8 cellular contexts compared by ENCODE assay signal in genomic region chr5:43007246-43007910, GRCh38. TPM values are rescaled to one million over a fixed set of nuclear protein-coding genes. Genes with fewer than 3 reads are reported as not detected.
DNase-seq lines count a peak whose midpoint lies in the region; ATAC-seq, FAIRE-seq and TF ChIP-seq lines count a peak whose summit lies in the region.

No MANE protein-coding gene starts in this region.

- FAIRE-seq in endothelial cell of umbilical vein (lab: Jason Lieb, UNC): peak; percentile 81

- dilution Hi-C loops in endothelial cell of umbilical vein (cut with MboI; ENCODE audit: extremely low pct_ligation_motif_present, low sequenced_read_pairs): no loop called here

- H3K9ac ChIP-seq in endothelial cell of umbilical vein (replicated peaks; ENCODE audit: extremely low read depth, insufficient read depth, low read length): peak overlapping the region; percentile 89

- TSS peak; percentile 55 for BruUV-seq in endothelial cell of umbilical vein (replicated peaks; lab: Mats Ljungman, UMichigan)

- CTCF ChIA-PET in activated CD8-positive, alpha-beta memory T cell treated with anti-CD3 and anti-CD28 coated beads, Interleukin-2, amount 10 ng/mL, durations not matched to agents 7 days and 5 days (lab: Charles Lee): interaction anchor here (0.6 to 4.9 kb wide), 12 partner anchors 8 to 602 kb away, joined by 3 to 99 read pairs (median 9); no protein-coding TSS in a partner anchor
- CTCF ChIA-PET in endothelial cell of umbilical vein (lab: Charles Lee): interaction anchor here (1.0 to 3.4 kb wide), 11 partner anchors 8 to 114 kb away, joined by 3 to 62 read pairs (median 12); partner anchors contain the start of gene ZNF131

- no peaks in the 10 kb centered on the region for H3K9me3 ChIP-seq in endothelial cell of umbilical vein (replicated peaks; ENCODE audit: control insufficient read depth, insufficient read depth, low read length)

- intact Hi-C loops in endothelial cell of umbilical vein (cut with micrococcal nuclease): loop anchor here (1.0 kb wide), 1 partner anchor 12 kb away; no protein-coding TSS in a partner anchor

- ATAC-seq in GM19438 (IDR thresholded peaks at IDR 0.05; ENCODE audit: low read depth, unreplicated experiment): peak; percentile 17
- peak; percentile 24 for ATAC-seq in activated CD8-positive, alpha-beta memory T cell treated with anti-CD3 and anti-CD28 coated beads, Interleukin-2, amount 10 ng/mL, durations not matched to agents 7 days and 5 days

- H3K9me3 Mint-ChIP-seq in activated CD8-positive, alpha-beta memory T cell treated with anti-CD3 and anti-CD28 coated beads, Interleukin-2, amount 10 ng/mL, durations not matched to agents 7 days and 5 days (ENCODE audit: low read depth): no peaks in the 10 kb centered on the region

- POLR2A ChIA-PET in endothelial cell of umbilical vein (lab: Charles Lee): interaction anchor here (0.8 to 2.4 kb wide), 7 partner anchors 9 to 57 kb away, joined by 3 to 8 read pairs (median 6); no protein-coding TSS in a partner anchor

- H3K36me3 ChIP-seq in endothelial cell of umbilical vein (ENCODE audit: control insufficient read depth in 2 of 2, extremely low read depth in 1 of 2, insufficient read depth in 2 of 2, low read length in 2 of 2): no peaks in the 10 kb centered on the region

- peaks cover 26% of the 10 kb centered on the region for H3K4me1 ChIP-seq in endothelial cell of umbilical vein (ENCODE audit: control insufficient read depth, extremely low read depth, insufficient read depth, low read length)

- no peaks in the 10 kb centered on the region for H4K20me1 ChIP-seq in endothelial cell of umbilical vein (replicated peaks; ENCODE audit: control insufficient read depth, extremely low read depth, insufficient read depth, low read length)

- H3K79me2 ChIP-seq in endothelial cell of umbilical vein (ENCODE audit: control insufficient read depth, insufficient read depth, low read length): no peaks in the 10 kb centered on the region

- peak overlapping the region; percentile 90 for H3K27ac ChIP-seq in endothelial cell of umbilical vein (ENCODE audit: insufficient read depth, low read depth, low read length)

- peak; percentile 95 for TF ChIP-seq POLR2A in endothelial cell of umbilical vein (IDR thresholded peaks at IDR 0.05; ENCODE audit: low read depth, low read length)

- peak overlapping the region; percentile 94 for H3K4me2 ChIP-seq in endothelial cell of umbilical vein (ENCODE audit: insufficient read depth, low read length)

- peaks cover 2% of the 10 kb centered on the region for H3K27me3 Mint-ChIP-seq in activated CD8-positive, alpha-beta memory T cell treated with anti-CD3 and anti-CD28 coated beads, Interleukin-2, amount 10 ng/mL, durations not matched to agents 7 days and 5 days

- peak overlapping the region; percentile 72 for H2AFZ ChIP-seq in endothelial cell of umbilical vein (ENCODE audit: low read depth, low read length)

- no peak for TF ChIP-seq CTCF in AG09319 (IDR thresholded peaks at IDR 0.05; ENCODE audit: low read depth, low read length)
- no peak for TF ChIP-seq CTCF in endothelial cell of umbilical vein (IDR thresholded peaks at IDR 0.05; ENCODE audit: extremely low read depth in 1 of 2, insufficient read depth in 1 of 2, low read depth in 1 of 2, low read length in 2 of 2)

- peak; percentile 82 for DNase-seq in AG09319 (ENCODE audit: extremely low read depth, low read depth)
- peak; percentile 99 for DNase-seq in HT-29 (ENCODE audit: low spot score)
- peak; percentile 98 for DNase-seq in NOMO-1 treated with DMSO at 0.1 percent for 48 hours (lab: John Stamatoyannopoulos, UW; ENCODE audit: unreplicated experiment)
- DNase-seq in activated CD8-positive, alpha-beta memory T cell treated with anti-CD3 and anti-CD28 coated beads, Interleukin-2, amount 10 ng/mL, durations not matched to agents 7 days and 5 days: peak; percentile 85
- peak; percentile 95 for DNase-seq in endothelial cell of umbilical vein (ENCODE audit: low read depth, low spot score)
- DNase-seq in midbrain (lab: John Stamatoyannopoulos, UW): peak; percentile 81
- peak; percentile 54 to 60 for DNase-seq in stimulated activated CD8-positive, alpha-beta memory T cell treated with anti-CD3 and anti-CD28 coated beads, Interleukin-2, amount 100 ng/mL, for 48 hours (ENCODE audit: low read depth in 2 of 2)

- H3K4me3 ChIP-seq in endothelial cell of umbilical vein (replicated peaks in 1 of 3; ENCODE audit: insufficient read depth in 1 of 3, low read depth in 1 of 3, low read length in 3 of 3): peak overlapping the region; percentile 45 to 77 (median 47)

- H3K4me1 Mint-ChIP-seq in activated CD8-positive, alpha-beta memory T cell treated with anti-CD3 and anti-CD28 coated beads, Interleukin-2, amount 10 ng/mL, durations not matched to agents 7 days and 5 days: peaks cover 36% of the 10 kb centered on the region

- peak overlapping the region; percentile 97 for H3K27ac Mint-ChIP-seq in activated CD8-positive, alpha-beta memory T cell treated with anti-CD3 and anti-CD28 coated beads, Interleukin-2, amount 10 ng/mL, durations not matched to agents 7 days and 5 days

- H3K27me3 ChIP-seq in endothelial cell of umbilical vein (ENCODE audit: control insufficient read depth in 2 of 2, insufficient read depth in 2 of 2, low read length in 2 of 2): no peaks in the 10 kb centered on the region

- H3K36me3 Mint-ChIP-seq in activated CD8-positive, alpha-beta memory T cell treated with anti-CD3 and anti-CD28 coated beads, Interleukin-2, amount 10 ng/mL, durations not matched to agents 7 days and 5 days: no peaks in the 10 kb centered on the region

- no peaks in the 10 kb centered on the region for H3K9me1 ChIP-seq in endothelial cell of umbilical vein (replicated peaks; ENCODE audit: control insufficient read depth, extremely low read depth, insufficient read depth, low read length)

- peak overlapping the region; percentile 90 for H3K4me3 Mint-ChIP-seq in activated CD8-positive, alpha-beta memory T cell treated with anti-CD3 and anti-CD28 coated beads, Interleukin-2, amount 10 ng/mL, durations not matched to agents 7 days and 5 days

TF ChIP-seq in endothelial cell of umbilical vein, 7 proteins besides CTCF, POLR2A, EP300 and RAD21:
- TF ChIP-seq FOS (IDR thresholded peaks at IDR 0.05; ENCODE audit: borderline replicate concordance, insufficient read depth, low read length): no peak
- peak; percentile 43 for TF ChIP-seq GATA2 (IDR thresholded peaks at IDR 0.05; ENCODE audit: insufficient read depth, insufficient read length, low read depth, low read length)
- TF ChIP-seq POLR2AphosphoS5 (IDR thresholded peaks at IDR 0.05; ENCODE audit: insufficient read depth, low read depth, low read length): peak; percentile 72
- TF ChIP-seq JUN (IDR thresholded peaks at IDR 0.05; ENCODE audit: borderline replicate concordance, insufficient read depth, insufficient read length, low read depth): no peak

RNA-seq across cellular contexts. Expression of gene ANXA2R, which starts 32.7 kb away (rescaled TPM):
- 21.1 and 22.7 TPM in 2 replicates for total RNA-seq in HT-29 (2014; rRNA removed; shearing (Covaris generic))
- 10 to 100 TPM; 14.5 to 32.0 TPM for total RNA-seq in activated CD8-positive, alpha-beta memory T cell treated with anti-CD3 and anti-CD28 coated beads, Interleukin-2, amount 10 ng/mL, durations not matched to agents 7 days and 5 days
- 6.6 and 8.1 TPM in 2 replicates for total RNA-seq in endothelial cell of umbilical vein
- polyA plus RNA-seq in endothelial cell of umbilical vein: 10.4 and 11.1 TPM in 2 replicates
- 8.6 and 9.1 TPM in 2 replicates for polyA plus RNA-seq in endothelial cell of umbilical vein (2011; cell fraction: cytosol; rRNA removed)
- 6.8 and 7.3 TPM in 2 replicates for polyA plus RNA-seq in endothelial cell of umbilical vein (2011; cell fraction: nucleus; rRNA removed)
- 3.9 and 4.3 TPM in 2 replicates for polyA plus RNA-seq in endothelial cell of umbilical vein (2012)
- 7.2 and 7.3 TPM in 2 replicates for polyA minus RNA-seq in endothelial cell of umbilical vein
- 1.2 TPM for polyA minus RNA-seq in endothelial cell of umbilical vein (2011; cell fraction: cytosol; rRNA and poly(A)+ RNA removed)
- polyA minus RNA-seq in endothelial cell of umbilical vein (2011; cell fraction: nucleus; rRNA and poly(A)+ RNA removed): 12.9 and 14.0 TPM in 2 replicates

Comparison
In these comparisons a context has a peak if more than half of its experiments do, and no peak if none do; other contexts are left out.
1. Peak in every context shown above with its lines: DNase-seq, ATAC-seq, H3K4me3 ChIP-seq and H3K27ac ChIP-seq.